Comparison of ENCODE assay signal across 8 cellular contexts in the genomic region with DNA sequence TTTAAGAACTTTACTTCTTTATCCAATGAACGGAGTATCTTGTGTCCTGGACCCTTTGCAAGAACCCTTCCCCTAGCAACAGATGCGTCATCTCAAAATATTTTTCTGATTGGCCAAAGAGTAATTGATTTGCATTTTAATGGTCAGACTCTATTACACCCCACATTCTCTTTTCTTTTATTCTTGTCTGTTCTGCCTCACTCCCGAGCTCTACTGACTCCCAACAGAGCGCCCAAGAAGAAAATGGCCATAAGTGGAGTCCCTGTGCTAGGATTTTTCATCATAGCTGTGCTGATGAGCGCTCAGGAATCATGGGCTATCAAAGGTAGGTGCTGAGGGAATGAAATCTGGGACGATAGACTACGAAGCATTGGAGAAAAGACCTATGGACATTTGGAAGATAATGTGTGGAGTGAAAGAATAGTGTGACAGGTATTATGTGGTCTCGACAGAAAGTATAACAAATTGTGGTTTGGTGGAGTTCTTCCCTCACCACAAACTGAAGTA. TPM values are rescaled to one million over a fixed set of nuclear protein-coding genes. Genes with fewer than 3 reads are reported as not detected.
DNase-seq lines count a peak whose midpoint lies in the region; ATAC-seq lines count a peak whose summit lies in the region.

Gene HLA-DRA (plus strand): TSS at position 180 of the 507 bp plus-strand sequence. CDS start 64 bp downstream, at position 244.

- H3K27me3 Mint-ChIP-seq in activated naive CD8-positive, alpha-beta T cell treated with anti-CD3 and anti-CD28 coated beads, Interleukin-2, amount 50 U/mL, for 24 hours, result peaks cover 22% of the 10 kb centered on the region

- H3K36me3 Mint-ChIP-seq in activated naive CD8-positive, alpha-beta T cell treated with anti-CD3 and anti-CD28 coated beads, Interleukin-2, amount 50 U/mL, for 24 hours (ENCODE audit: low read depth), result peaks cover 13% of the 10 kb centered on the region

- DNase-seq in AG08396 (ENCODE audit: low spot score), result peak; percentile 55
- peak; percentile 5 for DNase-seq in NCI-H446 treated with DMSO at 0.1 percent for 48 hours (lab: John Stamatoyannopoulos, UW)
- no peak for DNase-seq in activated naive CD8-positive, alpha-beta T cell treated with anti-CD3 and anti-CD28 coated beads, Interleukin-2, amount 50 U/mL, for 24 hours
- DNase-seq in cardiac septum (ENCODE audit: low spot score), result no peak
- peak; percentile 67 for DNase-seq in renal cortical epithelial cell (ENCODE audit: low read depth)
- no peak for DNase-seq in DMS153 treated with DMSO at 0.1 percent for 48 hours (lab: John Stamatoyannopoulos, UW; ENCODE audit: unreplicated experiment)

- ATAC-seq in GM18499 (IDR thresholded peaks at IDR 0.05; ENCODE audit: insufficient read depth, unreplicated experiment) (peak; percentile 52), HG02870 (IDR thresholded peaks at IDR 0.05; ENCODE audit: unreplicated experiment) (peak; percentile 69)
- ATAC-seq in activated naive CD8-positive, alpha-beta T cell treated with anti-CD3 and anti-CD28 coated beads, Interleukin-2, amount 50 U/mL, for 24 hours, result peak; percentile 75

- H3K4me3 Mint-ChIP-seq in activated naive CD8-positive, alpha-beta T cell treated with anti-CD3 and anti-CD28 coated beads, Interleukin-2, amount 50 U/mL, for 24 hours, result peak within 1 kb of the TSS; percentile 81

- intact Hi-C loops in cardiac septum (cut with DNase I), result no loop called here

- H3K27ac Mint-ChIP-seq in activated naive CD8-positive, alpha-beta T cell treated with anti-CD3 and anti-CD28 coated beads, Interleukin-2, amount 50 U/mL, for 24 hours, result peak within 1 kb of the TSS; percentile 77

- peaks cover 25% of the 10 kb centered on the region for H3K4me1 Mint-ChIP-seq in activated naive CD8-positive, alpha-beta T cell treated with anti-CD3 and anti-CD28 coated beads, Interleukin-2, amount 50 U/mL, for 24 hours

- no peaks in the 10 kb centered on the region for H3K9me3 Mint-ChIP-seq in activated naive CD8-positive, alpha-beta T cell treated with anti-CD3 and anti-CD28 coated beads, Interleukin-2, amount 50 U/mL, for 24 hours

RNA-seq across cellular contexts. Expression of gene HLA-DRA, which starts in this region (rescaled TPM):
- total RNA-seq in cardiac septum, result 94.0 TPM
- 0.52 and 0.70 TPM in 2 replicates for total RNA-seq in renal cortical epithelial cell

Comparison
In these comparisons a context has a peak if more than half of its experiments do, and no peak if none do; other contexts are left out.
1. RNA of gene HLA-DRA (total RNA-seq): 94.0 TPM in cardiac septum (single experiment); 0.52 to 0.70 TPM in renal cortical epithelial cell; every median in the first group is over 10 times any median in the second.
2. Peak in DNase-seq in renal cortical epithelial cell; RNA of the gene not detected or under 1 TPM.
3. DNase-seq: peak in AG08396 (single experiment) and NCI-H446 treated with DMSO at 0.1 percent for 48 hours (single experiment); none in activated naive CD8-positive, alpha-beta T cell treated with anti-CD3 and anti-CD28 coated beads, Interleukin-2, amount 50 U/mL, for 24 hours (single experiment), cardiac septum (single experiment) and DMS153 treated with DMSO at 0.1 percent for 48 hours (single experiment).
4. Peak in every context shown above with its lines, with median percentiles within 50 percentile points of each other: ATAC-seq.